In genomic region chr17:74532115-74532514, GRCh38 we compare ENCODE assay signal across 1 cellular context.
TF ChIP-seq lines count a peak whose summit lies in the region.

No MANE protein-coding gene starts in this region.

TF ChIP-seq in H1, 55 proteins besides CTCF, POLR2A, EP300 and RAD21 (continued from another document):
- TF ChIP-seq E2F6 (IDR thresholded peaks at IDR 0.05) (peak; percentile 86), ATF2 (IDR thresholded peaks at IDR 0.05; ENCODE audit: low read length) (no peak)
